Comparison of ENCODE assay signal across 8 cellular contexts in the genomic region with DNA sequence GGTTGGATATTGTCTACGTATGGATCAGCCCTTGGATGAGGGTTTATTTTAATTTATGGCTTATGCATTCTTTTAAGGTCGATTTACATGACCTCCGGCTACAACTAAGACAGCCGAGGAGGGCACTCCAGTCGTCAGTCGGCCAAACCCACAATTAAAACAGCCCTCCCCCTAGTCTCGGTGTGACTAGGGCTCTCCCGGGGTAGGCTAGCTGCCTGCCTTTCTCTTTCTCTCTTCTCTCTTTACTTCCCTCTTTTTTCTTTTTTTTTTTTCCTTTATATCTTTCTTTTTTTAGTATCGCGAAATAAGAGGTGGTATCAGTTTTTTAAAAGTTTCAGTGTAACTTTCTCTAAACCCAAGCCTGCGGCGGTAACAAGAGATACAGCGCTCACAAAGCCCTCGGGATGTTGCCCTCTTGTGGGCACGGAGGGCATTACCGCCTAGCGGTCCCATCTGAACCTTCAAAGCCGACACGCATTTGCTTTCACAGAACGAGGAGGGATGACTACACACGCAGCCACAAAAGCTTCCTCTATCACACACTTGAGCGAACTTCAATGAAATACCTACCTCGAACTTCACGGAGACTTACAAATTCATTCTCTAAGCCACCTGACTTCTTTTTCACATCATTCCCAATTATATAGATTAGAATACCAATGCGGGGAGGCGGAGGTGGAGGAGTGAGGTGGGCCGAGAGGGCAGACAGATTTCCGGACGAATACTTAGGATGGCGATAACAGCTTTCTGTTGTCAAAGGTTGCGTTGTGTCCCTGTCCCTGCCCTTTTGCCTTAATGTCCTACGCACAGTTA.
DNase-seq lines count a peak whose midpoint lies in the region; ATAC-seq and TF ChIP-seq lines count a peak whose summit lies in the region.

No MANE protein-coding gene starts in this region.

- H3K27me3 ChIP-seq in HAP-1 (ENCODE audit: low read depth) = no peaks in the 10 kb centered on the region
- H3K27me3 ChIP-seq in ovary = no peaks in the 10 kb centered on the region
- H3K27me3 ChIP-seq in thymus (ENCODE audit: control insufficient read depth, insufficient read depth) = peaks cover 73% of the 10 kb centered on the region

- H3K27me3 Mint-ChIP-seq in activated naive CD8-positive, alpha-beta T cell treated with anti-CD3 and anti-CD28 coated beads for 36 hours = peaks cover 49% of the 10 kb centered on the region

- no peaks in the 10 kb centered on the region for H3K36me3 ChIP-seq in HAP-1 (replicated peaks)
- no peaks in the 10 kb centered on the region for H3K36me3 ChIP-seq in ovary
- H3K36me3 ChIP-seq in thymus (ENCODE audit: control insufficient read depth, insufficient read depth) = no peaks in the 10 kb centered on the region

- WGBS in ovary, 3 donors = 0 to 1% (median 1%) methylated on average over 32 of the region's 32 CpGs
- 2% methylated on average over 32 of the region's 32 CpGs for WGBS in thymus

- H3K9me3 Mint-ChIP-seq in activated naive CD8-positive, alpha-beta T cell treated with anti-CD3 and anti-CD28 coated beads for 36 hours = no peaks in the 10 kb centered on the region

- peak overlapping the region; percentile 75 for H3K4me3 Mint-ChIP-seq in activated naive CD8-positive, alpha-beta T cell treated with anti-CD3 and anti-CD28 coated beads for 36 hours

- DNase-seq in GM03348 (ENCODE audit: low spot score) (peak; percentile 91), HAP-1 (ENCODE audit: low spot score in 2 of 2) (peak; percentile 83 to 93), M059J (ENCODE audit: low read depth) (peak; percentile 85), head of caudate nucleus (peak; percentile 80 to 96 (median 92)), ovary (peak; percentile 76 to 92 (median 91))
- peak; percentile 84 for DNase-seq in activated naive CD8-positive, alpha-beta T cell treated with anti-CD3 and anti-CD28 coated beads for 36 hours

- no peak for TF ChIP-seq POLR2A in ovary (IDR thresholded peaks at IDR 0.05)

- intact Hi-C loops in head of caudate nucleus (cut with DNase I) (loop anchor here (5.0 to 10.0 kb wide), 3 partner anchors 204 to 959 kb away; no protein-coding TSS in a partner anchor), ovary (cut with DNase I) (loop anchor here (2.0 to 10.0 kb wide), 3 partner anchors 951 to 955 kb away; no protein-coding TSS in a partner anchor)

- H3K36me3 Mint-ChIP-seq in activated naive CD8-positive, alpha-beta T cell treated with anti-CD3 and anti-CD28 coated beads for 36 hours = peaks cover 2% of the 10 kb centered on the region

- peak; percentile 80 for ATAC-seq in SK-N-SH treated with all-trans-retinoic acid at 6 μM for 48 hours

- in situ Hi-C loops in HAP-1 (cut with MboI; ENCODE audit: low sequenced_read_pairs) = loop anchor here (10.0 to 25.0 kb wide), 6 partner anchors 241 to 1269 kb away; no protein-coding TSS in a partner anchor

- H3K9me3 ChIP-seq in HAP-1 (no peaks in the 10 kb centered on the region), ovary (no peaks in the 10 kb centered on the region), thymus (ENCODE audit: control insufficient read depth) (no peaks in the 10 kb centered on the region)

- H3K27ac Mint-ChIP-seq in activated naive CD8-positive, alpha-beta T cell treated with anti-CD3 and anti-CD28 coated beads for 36 hours = no peak overlapping the region

- H3K4me1 ChIP-seq in HAP-1 (peaks cover 10% of the 10 kb centered on the region), ovary (ENCODE audit: insufficient read depth) (peaks cover 3% of the 10 kb centered on the region), thymus (ENCODE audit: control insufficient read depth, insufficient read depth, low read length) (no peaks in the 10 kb centered on the region)

- peak; percentile 67 to 81 (median 70) for TF ChIP-seq CTCF in ovary (IDR thresholded peaks at IDR 0.05)

- H3K4me3 ChIP-seq in HAP-1 (peak overlapping the region; percentile 79), ovary (peak overlapping the region; percentile 41), thymus (ENCODE audit: low read length) (peak overlapping the region; percentile 37)

- H3K27ac ChIP-seq in ovary (peak overlapping the region; percentile 10 to 23), thymus (ENCODE audit: low read depth) (no peak overlapping the region)

- TF ChIP-seq EP300 in ovary (IDR thresholded peaks at IDR 0.05) = no peak

- H3K4me1 Mint-ChIP-seq in activated naive CD8-positive, alpha-beta T cell treated with anti-CD3 and anti-CD28 coated beads for 36 hours = peaks cover 14% of the 10 kb centered on the region

TF ChIP-seq in SK-N-SH treated with all-trans-retinoic acid at 6 μM for 48 hours, 23 proteins besides CTCF, POLR2A, EP300 and RAD21:
- TF ChIP-seq BACH2 (CRISPR knock-in tag; IDR thresholded peaks at IDR 0.05; ENCODE audit: borderline replicate concordance) = no peak
